1 cellular context compared by ENCODE assay signal in the genomic region with DNA sequence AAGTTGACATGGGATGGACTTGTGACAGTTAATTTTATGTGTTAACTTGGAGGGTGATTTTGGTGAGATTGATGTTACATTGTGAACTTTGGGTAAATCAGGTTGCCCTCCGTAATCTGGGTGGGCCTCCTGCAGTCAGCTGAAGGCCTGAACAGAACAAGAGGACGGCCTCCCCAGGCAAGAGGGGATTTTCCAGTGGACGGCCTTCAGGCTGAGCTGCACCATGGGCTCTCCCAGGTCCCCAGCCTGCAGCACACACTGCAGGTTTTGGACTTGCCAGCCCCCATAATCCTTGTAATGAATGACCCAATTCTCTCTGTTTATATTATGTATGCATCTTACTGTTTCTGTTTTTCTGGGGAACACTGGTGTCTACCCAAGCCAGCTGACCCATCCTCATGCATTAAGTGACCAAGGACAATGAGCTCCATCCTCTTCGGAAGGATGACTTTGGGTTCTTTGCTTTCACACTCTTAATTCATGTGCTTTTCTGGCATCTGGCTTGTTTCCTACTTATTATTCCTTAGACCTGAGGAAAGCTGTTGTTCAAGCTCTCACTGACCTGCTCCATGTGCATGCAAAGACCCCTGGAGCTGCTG.
TF ChIP-seq lines count a peak whose summit lies in the region.

No MANE protein-coding gene starts in this region.

TF ChIP-seq in HEK293, 187 proteins besides CTCF, POLR2A, EP300 and RAD21 (continued from another document):
- TF ChIP-seq, protein P1, sequence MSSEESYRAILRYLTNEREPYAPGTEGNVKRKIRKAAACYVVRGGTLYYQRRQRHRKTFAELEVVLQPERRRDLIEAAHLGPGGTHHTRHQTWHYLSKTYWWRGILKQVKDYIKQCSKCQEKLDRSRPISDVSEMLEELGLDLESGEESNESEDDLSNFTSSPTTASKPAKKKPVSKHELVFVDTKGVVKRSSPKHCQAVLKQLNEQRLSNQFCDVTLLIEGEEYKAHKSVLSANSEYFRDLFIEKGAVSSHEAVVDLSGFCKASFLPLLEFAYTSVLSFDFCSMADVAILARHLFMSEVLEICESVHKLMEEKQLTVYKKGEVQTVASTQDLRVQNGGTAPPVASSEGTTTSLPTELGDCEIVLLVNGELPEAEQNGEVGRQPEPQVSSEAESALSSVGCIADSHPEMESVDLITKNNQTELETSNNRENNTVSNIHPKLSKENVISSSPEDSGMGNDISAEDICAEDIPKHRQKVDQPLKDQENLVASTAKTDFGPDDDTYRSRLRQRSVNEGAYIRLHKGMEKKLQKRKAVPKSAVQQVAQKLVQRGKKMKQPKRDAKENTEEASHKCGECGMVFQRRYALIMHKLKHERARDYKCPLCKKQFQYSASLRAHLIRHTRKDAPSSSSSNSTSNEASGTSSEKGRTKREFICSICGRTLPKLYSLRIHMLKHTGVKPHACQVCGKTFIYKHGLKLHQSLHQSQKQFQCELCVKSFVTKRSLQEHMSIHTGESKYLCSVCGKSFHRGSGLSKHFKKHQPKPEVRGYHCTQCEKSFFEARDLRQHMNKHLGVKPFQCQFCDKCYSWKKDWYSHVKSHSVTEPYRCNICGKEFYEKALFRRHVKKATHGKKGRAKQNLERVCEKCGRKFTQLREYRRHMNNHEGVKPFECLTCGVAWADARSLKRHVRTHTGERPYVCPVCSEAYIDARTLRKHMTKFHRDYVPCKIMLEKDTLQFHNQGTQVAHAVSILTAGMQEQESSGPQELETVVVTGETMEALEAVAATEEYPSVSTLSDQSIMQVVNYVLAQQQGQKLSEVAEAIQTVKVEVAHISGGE (tag by site-specific recombination; conservative IDR thresholded peaks at IDR 0.05; ENCODE audit: low read depth), result no peak
- TF ChIP-seq ZNF10 (tag by site-specific recombination; IDR thresholded peaks at IDR 0.05), result no peak
- TF ChIP-seq SETDB1 (IDR thresholded peaks at IDR 0.05; ENCODE audit: insufficient read length, low read length), result peak; percentile 79
- no peak for TF ChIP-seq ZNF654 (tag by site-specific recombination; IDR thresholded peaks at IDR 0.05; ENCODE audit: low read depth)
- no peak for TF ChIP-seq ZNF394 (tag by site-specific recombination; IDR thresholded peaks at IDR 0.05; ENCODE audit: borderline replicate concordance)
- no peak for TF ChIP-seq ZNF580 (tag by site-specific recombination; IDR thresholded peaks at IDR 0.05)
- TF ChIP-seq, protein P2, sequence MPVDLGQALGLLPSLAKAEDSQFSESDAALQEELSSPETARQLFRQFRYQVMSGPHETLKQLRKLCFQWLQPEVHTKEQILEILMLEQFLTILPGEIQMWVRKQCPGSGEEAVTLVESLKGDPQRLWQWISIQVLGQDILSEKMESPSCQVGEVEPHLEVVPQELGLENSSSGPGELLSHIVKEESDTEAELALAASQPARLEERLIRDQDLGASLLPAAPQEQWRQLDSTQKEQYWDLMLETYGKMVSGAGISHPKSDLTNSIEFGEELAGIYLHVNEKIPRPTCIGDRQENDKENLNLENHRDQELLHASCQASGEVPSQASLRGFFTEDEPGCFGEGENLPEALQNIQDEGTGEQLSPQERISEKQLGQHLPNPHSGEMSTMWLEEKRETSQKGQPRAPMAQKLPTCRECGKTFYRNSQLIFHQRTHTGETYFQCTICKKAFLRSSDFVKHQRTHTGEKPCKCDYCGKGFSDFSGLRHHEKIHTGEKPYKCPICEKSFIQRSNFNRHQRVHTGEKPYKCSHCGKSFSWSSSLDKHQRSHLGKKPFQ (tag by site-specific recombination; IDR thresholded peaks at IDR 0.05), result no peak
TF ChIP-seq in HEK293: peak in this region for 2.
